13 cellular contexts compared by ENCODE assay signal in genomic region chr10:48633381-48634197, GRCh38. TPM values are rescaled to one million over a fixed set of nuclear protein-coding genes. Genes with fewer than 3 reads are reported as not detected.
A peak's percentile ranks its signal among the peaks of the same experiment; 100 is the strongest.
DNase-seq lines count a peak whose midpoint lies in the region; ATAC-seq and TF ChIP-seq lines count a peak whose summit lies in the region.
"Had no signal": no experiment of that assay in that cellular context is flagged by ENCODE, and none has a peak within 500 bp of the region (broad histone marks: within the 10 kb centered on the region; RNA-seq: fewer than 3 reads in every experiment).

No MANE protein-coding gene starts in this region.

- H3K27ac Mint-ChIP-seq in type B pancreatic cell: no peak overlapping the region

- H3K9me3 Mint-ChIP-seq in type B pancreatic cell: no peaks in the 10 kb centered on the region
- H3K9me3 Mint-ChIP-seq: activated T-cell treated with anti-CD3 and anti-CD28 coated beads, Interleukin-2, amount 50 U/mL, for 4 hours had no signal

- H3K27me3 ChIP-seq in lung (ENCODE audit: control insufficient read depth, insufficient read depth): no peaks in the 10 kb centered on the region
- H3K27me3 ChIP-seq in right atrium auricular region: no peaks in the 10 kb centered on the region

- intact Hi-C loops in Right ventricle myocardium inferior (cut with DNase I): no loop called here

- DNase-seq in lung (ENCODE audit: low spot score): peak; percentile 25
- no peak for DNase-seq in type B pancreatic cell (ENCODE audit: extremely low spot score, unreplicated experiment)
- DNase-seq in Right ventricle myocardium inferior (ENCODE audit: missing footprints): no peak
- no peak for DNase-seq in AG20443 (ENCODE audit: low spot score)
- no peak for DNase-seq in right atrium auricular region (ENCODE audit: low spot score)
- DNase-seq: effector CD4-positive, alpha-beta T cell; retina; stimulated activated naive CD4-positive, alpha-beta T cell treated with Interleukin-2 at 50 U/mL for 16 hours had no signal

- H3K4me1 Mint-ChIP-seq in type B pancreatic cell (ENCODE audit: unreplicated experiment): no peaks in the 10 kb centered on the region

- no peak overlapping the region for H3K4me3 Mint-ChIP-seq in type B pancreatic cell

- H3K36me3 ChIP-seq in lung (ENCODE audit: control insufficient read depth in 2 of 2, insufficient read depth in 2 of 2, low read length in 2 of 2) (no peaks in the 10 kb centered on the region), right atrium auricular region (no peaks in the 10 kb centered on the region)

- peak; percentile 46 for ATAC-seq in GM18505 (IDR thresholded peaks at IDR 0.05; ENCODE audit: unreplicated experiment)
- peak; percentile 42 for ATAC-seq in GM21447 (IDR thresholded peaks at IDR 0.05; ENCODE audit: unreplicated experiment)
- peak; percentile 15 for ATAC-seq in HG03280 (IDR thresholded peaks at IDR 0.05; ENCODE audit: unreplicated experiment)
- no peak for ATAC-seq in lung (ENCODE audit: insufficient read depth, low FRiP score)
- ATAC-seq in Right ventricle myocardium inferior: no peak

- H3K27me3 Mint-ChIP-seq in type B pancreatic cell: peaks cover 11% of the 10 kb centered on the region

- H3K27ac ChIP-seq in lung (ENCODE audit: low read depth in 1 of 2, low read length in 1 of 2): no peak overlapping the region
- no peak overlapping the region for H3K27ac ChIP-seq in right atrium auricular region
- H3K27ac ChIP-seq: HL-60 had no signal

- H3K36me3 Mint-ChIP-seq in type B pancreatic cell: no peaks in the 10 kb centered on the region

- 63 to 72% methylated on average over 4 of the region's 4 CpGs for WGBS in lung, 2 donors

- H3K4me1 ChIP-seq in lung (ENCODE audit: control insufficient read depth in 2 of 2, insufficient read depth in 2 of 2, low read length in 2 of 2): peaks cover 0 to 2% of the 10 kb centered on the region in 2 donors
- H3K4me1 ChIP-seq in right atrium auricular region: peaks cover 0 to 19% of the 10 kb centered on the region in 2 donors

- TF ChIP-seq CTCF in lung (IDR thresholded peaks at IDR 0.05; ENCODE audit: control extremely low read depth, extremely low read depth) (no peak), type B pancreatic cell (conservative IDR thresholded peaks at IDR 0.05) (no peak), right atrium auricular region (IDR thresholded peaks at IDR 0.05) (no peak)

- no peak overlapping the region for H3K4me3 ChIP-seq in lung
- no peak overlapping the region for H3K4me3 ChIP-seq in right atrium auricular region

- TF ChIP-seq POLR2A in GM18505 (IDR thresholded peaks at IDR 0.05; ENCODE audit: borderline replicate concordance, extremely low read depth, insufficient read depth, insufficient read length): no peak

- peaks cover 0 to 2% of the 10 kb centered on the region in 2 donors for H3K9me3 ChIP-seq in lung (ENCODE audit: control insufficient read depth in 2 of 2, insufficient read depth in 1 of 2, low read length in 1 of 2)
- no peaks in the 10 kb centered on the region for H3K9me3 ChIP-seq in right atrium auricular region

RNA-seq across cellular contexts. Expression of gene ARHGAP22, which starts 28.7 kb away (rescaled TPM):
- total RNA-seq in lung (1 to 10 TPM; 4.9 to 6.9 TPM), type B pancreatic cell (ENCODE audit: low replicate concordance) (4.1 and 5.1 TPM in 2 replicates), Right ventricle myocardium inferior (3.5 TPM), right atrium auricular region (1 to 10 TPM; 1.8 to 5.7 TPM)
- polyA plus RNA-seq in lung: 1 to 10 TPM; 3.2 to 3.3 TPM

RNA-seq across cellular contexts. Expression of gene WDFY4, which starts 51.1 kb away (rescaled TPM):
- total RNA-seq in lung: 10 to 100 TPM; 11.9 to 26.9 TPM
- 10 to 100 TPM in 1 of 2 donors, 1 to 10 TPM in 1; 4.6 to 15.1 TPM for polyA plus RNA-seq in lung
- total RNA-seq in type B pancreatic cell (ENCODE audit: low replicate concordance): 0.05 TPM in 1 of 2 replicates, not detected in the other
- 2.5 TPM for total RNA-seq in Right ventricle myocardium inferior
- 1 to 10 TPM in 1 of 2 donors, under 1 TPM in 1; 0.70 to 2.0 TPM for total RNA-seq in right atrium auricular region

Comparison
In these comparisons a context has a peak if more than half of its experiments do, and no peak if none do; other contexts are left out.
1. ATAC-seq: peak in GM18505 (single experiment), GM21447 (single experiment) and HG03280 (single experiment); none in lung (single experiment) and Right ventricle myocardium inferior (single experiment).